ENCODE assay signal across 18 cellular contexts in genomic region chr11:3616721-3617460, GRCh38.
DNase-seq lines count a peak whose midpoint lies in the region; ATAC-seq and TF ChIP-seq lines count a peak whose summit lies in the region.
"Had no signal": no experiment of that assay in that cellular context is flagged by ENCODE, and none has a peak within 500 bp of the region (broad histone marks: within the 10 kb centered on the region; RNA-seq: fewer than 3 reads in every experiment).

No MANE protein-coding gene starts in this region.

- intact Hi-C loops in dendritic cell treated with granulocyte-macrophage colony-stimulating factor and Interleukin-4, amounts not matched to agents 40 ng/mL and 50 ng/mL, for 4 days (cut with micrococcal nuclease) = no loop called here

- 0 out of 2 replicates have a peak overlapping the region, but pooled peaks have one; percentile 2 for H3K27ac ChIP-seq in BLaER1
- H3K27ac ChIP-seq: GM23248, SJSA1 had no signal

- no peaks in the 10 kb centered on the region for H3K27me3 ChIP-seq in BLaER1
- H3K27me3 ChIP-seq: SJSA1 had no signal

- H4K20me1 ChIP-seq in BLaER1 = no peaks in the 10 kb centered on the region

- H3K4me3 Mint-ChIP-seq in dendritic cell treated with granulocyte-macrophage colony-stimulating factor and Interleukin-4, amounts not matched to agents 40 ng/mL and 50 ng/mL, for 4 days = no peak overlapping the region
- no peak overlapping the region for H3K4me3 Mint-ChIP-seq in nephron
- H3K4me3 Mint-ChIP-seq: IgD-negative memory B cell had no signal

- H3K27me3 Mint-ChIP-seq in dendritic cell treated with granulocyte-macrophage colony-stimulating factor and Interleukin-4, amounts not matched to agents 40 ng/mL and 50 ng/mL, for 4 days = peaks cover 20% of the 10 kb centered on the region
- H3K27me3 Mint-ChIP-seq in nephron (ENCODE audit: low read depth) = peaks cover 11% of the 10 kb centered on the region

- no peak overlapping the region for H3K9ac ChIP-seq in BLaER1
- H3K9ac ChIP-seq: GM23248 had no signal

- TF ChIP-seq CTCF in nephron (IDR thresholded peaks at IDR 0.05; ENCODE audit: unreplicated experiment in 3 of 3) = no peak

- ATAC-seq in HG02981 (IDR thresholded peaks at IDR 0.05; ENCODE audit: unreplicated experiment) (no peak), GM19035 (IDR thresholded peaks at IDR 0.05; ENCODE audit: unreplicated experiment) (no peak)
- ATAC-seq: left lobe of liver had no signal

- H3K4me3 ChIP-seq in BLaER1 = no peak overlapping the region
- H3K4me3 ChIP-seq: GM23248, SJSA1 had no signal

- H3K4me1 ChIP-seq in BLaER1 = peaks cover 12% of the 10 kb centered on the region
- H3K4me1 ChIP-seq: SJSA1 had no signal

- H3K27ac Mint-ChIP-seq in dendritic cell treated with granulocyte-macrophage colony-stimulating factor and Interleukin-4, amounts not matched to agents 40 ng/mL and 50 ng/mL, for 4 days = peak overlapping the region; percentile 84
- H3K27ac Mint-ChIP-seq in nephron = peak overlapping the region in 2 of 3 experiments; percentile 0 to 33
- H3K27ac Mint-ChIP-seq: IgD-negative memory B cell had no signal

- H3K9me3 Mint-ChIP-seq in dendritic cell treated with granulocyte-macrophage colony-stimulating factor and Interleukin-4, amounts not matched to agents 40 ng/mL and 50 ng/mL, for 4 days = no peaks in the 10 kb centered on the region
- H3K9me3 Mint-ChIP-seq in nephron = peaks cover 3% of the 10 kb centered on the region

- no peaks in the 10 kb centered on the region for H3K36me3 ChIP-seq in BLaER1
- H3K36me3 ChIP-seq: SJSA1 had no signal

- DNase-seq in ELF-1 (ENCODE audit: low read depth, low spot score) (peak; percentile 8), KG1 (lab: John Stamatoyannopoulos, UW) (no peak)
- DNase-seq: activated CD4-positive, CD25-positive, alpha-beta regulatory T cell treated with anti-CD3 and anti-CD28 coated beads, Interleukin-2, amount 50 U/mL, for 72 hours; activated gamma-delta T cell; AML-193; foreskin melanocyte; GM23248; NCI-H1092; NCI-H226; small intestine had no signal

- H3K9me3 ChIP-seq in BLaER1 = 0 out of 2 replicates have a peak, but pooled peaks cover 8% of the 10 kb centered on the region

- H3K36me3 Mint-ChIP-seq in dendritic cell treated with granulocyte-macrophage colony-stimulating factor and Interleukin-4, amounts not matched to agents 40 ng/mL and 50 ng/mL, for 4 days (ENCODE audit: low read depth) = no peaks in the 10 kb centered on the region
- H3K36me3 Mint-ChIP-seq in nephron (ENCODE audit: low read depth) = no peaks in the 10 kb centered on the region
- H3K36me3 Mint-ChIP-seq: IgD-negative memory B cell had no signal

- no peak overlapping the region for H3K4me2 ChIP-seq in BLaER1

- peaks cover 27% of the 10 kb centered on the region for H3K4me1 Mint-ChIP-seq in dendritic cell treated with granulocyte-macrophage colony-stimulating factor and Interleukin-4, amounts not matched to agents 40 ng/mL and 50 ng/mL, for 4 days (ENCODE audit: low read depth)
- peaks cover 22% of the 10 kb centered on the region for H3K4me1 Mint-ChIP-seq in nephron
